ENCODE assay signal across 27 cellular contexts in genomic region chr11:7160814-7161489, GRCh38.
DNase-seq lines count a peak whose midpoint lies in the region; ATAC-seq and TF ChIP-seq lines count a peak whose summit lies in the region.
"Had no signal": no experiment of that assay in that cellular context is flagged by ENCODE, and none has a peak within 500 bp of the region (broad histone marks: within the 10 kb centered on the region; RNA-seq: fewer than 3 reads in every experiment).

No MANE protein-coding gene starts in this region.

- H3K36me3 Mint-ChIP-seq in T-helper 2 cell treated with Interferon-gamma antibody and Interleukin-4, amounts not matched to agents 5 μg/mL and 100 μg/mL, for 36 hours (ENCODE audit: low read depth) = no peaks in the 10 kb centered on the region
- H3K36me3 Mint-ChIP-seq: activated naive CD4-positive, alpha-beta T cell treated with anti-CD3 and anti-CD28 coated beads, Interleukin-2, amount 50 U/mL, for 24 hours had no signal

- TF ChIP-seq POLR2A in GM18505 (IDR thresholded peaks at IDR 0.05; ENCODE audit: borderline replicate concordance, extremely low read depth, insufficient read depth, insufficient read length) = no peak

- H3K4me1 Mint-ChIP-seq in T-helper 2 cell treated with Interferon-gamma antibody and Interleukin-4, amounts not matched to agents 5 μg/mL and 100 μg/mL, for 36 hours (ENCODE audit: low read depth) = peaks cover 15% of the 10 kb centered on the region
- no peaks in the 10 kb centered on the region for H3K4me1 Mint-ChIP-seq in stimulated activated naive CD8-positive, alpha-beta T cell treated with anti-CD3 and anti-CD28 coated beads, Interleukin-15, amount 100 ng/mL, for 72 hours
- H3K4me1 Mint-ChIP-seq: activated naive CD4-positive, alpha-beta T cell treated with anti-CD3 and anti-CD28 coated beads, Interleukin-2, amount 50 U/mL, for 24 hours had no signal

- ATAC-seq in activated CD4-positive, CD25-positive, alpha-beta regulatory T cell treated with anti-CD3 and anti-CD28 coated beads, Interleukin-2, amount 50 U/mL, for 24 hours = peak; percentile 68 to 69
- ATAC-seq in stimulated activated naive CD8-positive, alpha-beta T cell treated with anti-CD3 and anti-CD28 coated beads, Interleukin-15, amount 100 ng/mL, for 72 hours = peak; percentile 94
- no peak for ATAC-seq in GM21717 (IDR thresholded peaks at IDR 0.05; ENCODE audit: unreplicated experiment)
- no peak for ATAC-seq in GM18505 (IDR thresholded peaks at IDR 0.05; ENCODE audit: unreplicated experiment)
- ATAC-seq: gastrocnemius medialis, right cardiac atrium, Right ventricle myocardium inferior, SK-N-SH treated with all-trans-retinoic acid at 6 μM for 48 hours, upper lobe of right lung had no signal

- H3K27ac Mint-ChIP-seq in T-helper 2 cell treated with Interferon-gamma antibody and Interleukin-4, amounts not matched to agents 5 μg/mL and 100 μg/mL, for 36 hours = no peak overlapping the region
- no peak overlapping the region for H3K27ac Mint-ChIP-seq in stimulated activated naive CD8-positive, alpha-beta T cell treated with anti-CD3 and anti-CD28 coated beads, Interleukin-15, amount 100 ng/mL, for 72 hours
- H3K27ac Mint-ChIP-seq: activated naive CD4-positive, alpha-beta T cell treated with anti-CD3 and anti-CD28 coated beads, Interleukin-2, amount 50 U/mL, for 24 hours; activated T-helper 1 cell treated with anti-CD3 and anti-CD28 coated beads, Interleukin-12 subunit alpha, Interleukin-12 subunit beta, Interleukin-2, Interleukin-4 antibody, amounts not matched to agents 30 ng/mL and 10 ng/mL and 1 ng/mL, durations not matched to agents 14 hours and 24 hours and 36 hours; T-helper 1 cell treated with Interleukin-12 subunit alpha and Interleukin-12 subunit beta and Interleukin-4 antibody, amounts not matched to agents 30 μg/mL and 1 μg/mL, for 36 hours had no signal

- no peak for DNase-seq in activated CD4-positive, CD25-positive, alpha-beta regulatory T cell (lab: John Stamatoyannopoulos, UW)
- peak; percentile 5 for DNase-seq in stimulated activated CD4-positive, alpha-beta T cell treated with anti-CD3 and anti-CD28 coated beads, Interleukin-15, amount 100 ng/mL, for 24 hours
- DNase-seq in stimulated activated CD4-positive, alpha-beta T cell treated with anti-CD3 and anti-CD28 coated beads, Interleukin-4, amount 100 ng/mL, for 1 hour = no peak
- DNase-seq in T-helper 2 cell treated with Interferon-gamma antibody and Interleukin-4, amounts not matched to agents 5 μg/mL and 100 μg/mL, for 36 hours (ENCODE audit: low spot score) = peak; percentile 20
- peak in 1 of 2 donors; percentile 30 for DNase-seq in stimulated activated naive CD8-positive, alpha-beta T cell treated with anti-CD3 and anti-CD28 coated beads, Interleukin-15, amount 100 ng/mL, for 72 hours
- DNase-seq: activated CD4-positive, CD25-positive, alpha-beta regulatory T cell treated with anti-CD3 and anti-CD28 coated beads, Interleukin-2, amount 50 U/mL, for 72 hours; anterior cingulate cortex; C1 segment of cervical spinal cord; DMS153; dorsolateral prefrontal cortex; gastrocnemius medialis; kidney glomerular epithelial cell; NCI-H1436; NCI-H226; NCI-H69; right cardiac atrium; spleen; stimulated activated CD4-positive, alpha-beta T cell treated with anti-CD3 and anti-CD28 coated beads, Interleukin-2, amount 100 ng/mL, for 48 hours; upper lobe of right lung had no signal

- H3K9me3 Mint-ChIP-seq in T-helper 2 cell treated with Interferon-gamma antibody and Interleukin-4, amounts not matched to agents 5 μg/mL and 100 μg/mL, for 36 hours = no peaks in the 10 kb centered on the region
- H3K9me3 Mint-ChIP-seq in stimulated activated naive CD8-positive, alpha-beta T cell treated with anti-CD3 and anti-CD28 coated beads, Interleukin-15, amount 100 ng/mL, for 72 hours = no peaks in the 10 kb centered on the region
- H3K9me3 Mint-ChIP-seq: activated naive CD4-positive, alpha-beta T cell treated with anti-CD3 and anti-CD28 coated beads, Interleukin-2, amount 50 U/mL, for 24 hours; activated T-helper 1 cell treated with anti-CD3 and anti-CD28 coated beads, Interleukin-12 subunit alpha, Interleukin-12 subunit beta, Interleukin-2, Interleukin-4 antibody, amounts not matched to agents 30 ng/mL and 10 ng/mL and 1 ng/mL, durations not matched to agents 14 hours and 24 hours and 36 hours; T-helper 1 cell treated with Interleukin-12 subunit alpha and Interleukin-12 subunit beta and Interleukin-4 antibody, amounts not matched to agents 30 μg/mL and 1 μg/mL, for 36 hours had no signal

- H3K4me3 Mint-ChIP-seq in T-helper 2 cell treated with Interferon-gamma antibody and Interleukin-4, amounts not matched to agents 5 μg/mL and 100 μg/mL, for 36 hours = no peak overlapping the region
- H3K4me3 Mint-ChIP-seq in stimulated activated naive CD8-positive, alpha-beta T cell treated with anti-CD3 and anti-CD28 coated beads, Interleukin-15, amount 100 ng/mL, for 72 hours = no peak overlapping the region
- H3K4me3 Mint-ChIP-seq: activated naive CD4-positive, alpha-beta T cell treated with anti-CD3 and anti-CD28 coated beads, Interleukin-2, amount 50 U/mL, for 24 hours; activated T-helper 1 cell treated with anti-CD3 and anti-CD28 coated beads, Interleukin-12 subunit alpha, Interleukin-12 subunit beta, Interleukin-2, Interleukin-4 antibody, amounts not matched to agents 30 ng/mL and 10 ng/mL and 1 ng/mL, durations not matched to agents 14 hours and 24 hours and 36 hours; T-helper 1 cell treated with Interleukin-12 subunit alpha and Interleukin-12 subunit beta and Interleukin-4 antibody, amounts not matched to agents 30 μg/mL and 1 μg/mL, for 36 hours had no signal

- H3K27me3 Mint-ChIP-seq in T-helper 2 cell treated with Interferon-gamma antibody and Interleukin-4, amounts not matched to agents 5 μg/mL and 100 μg/mL, for 36 hours (ENCODE audit: low read depth) = no peaks in the 10 kb centered on the region
- H3K27me3 Mint-ChIP-seq in stimulated activated naive CD8-positive, alpha-beta T cell treated with anti-CD3 and anti-CD28 coated beads, Interleukin-15, amount 100 ng/mL, for 72 hours = no peaks in the 10 kb centered on the region

Comparison
In these comparisons a context has a peak if more than half of its experiments do, and no peak if none do; other contexts are left out.
1. DNase-seq: peak in stimulated activated CD4-positive, alpha-beta T cell treated with anti-CD3 and anti-CD28 coated beads, Interleukin-15, amount 100 ng/mL, for 24 hours (single experiment) and T-helper 2 cell treated with Interferon-gamma antibody and Interleukin-4, amounts not matched to agents 5 μg/mL and 100 μg/mL, for 36 hours (single experiment); none in activated CD4-positive, CD25-positive, alpha-beta regulatory T cell (0 of 4) and stimulated activated CD4-positive, alpha-beta T cell treated with anti-CD3 and anti-CD28 coated beads, Interleukin-4, amount 100 ng/mL, for 1 hour (single experiment).
2. ATAC-seq: peak in activated CD4-positive, CD25-positive, alpha-beta regulatory T cell treated with anti-CD3 and anti-CD28 coated beads, Interleukin-2, amount 50 U/mL, for 24 hours (2 of 2) and stimulated activated naive CD8-positive, alpha-beta T cell treated with anti-CD3 and anti-CD28 coated beads, Interleukin-15, amount 100 ng/mL, for 72 hours (single experiment); none in GM21717 (single experiment) and GM18505 (single experiment).